Comparison of ENCODE assay signal across 7 cellular contexts in genomic region chr10:45882874-45883273, GRCh38. TPM values are rescaled to one million over a fixed set of nuclear protein-coding genes. Genes with fewer than 3 reads are reported as not detected.
DNase-seq lines count a peak whose midpoint lies in the region; TF ChIP-seq lines count a peak whose summit lies in the region.
"Not testable (repeated sequence)": the region's sequence is repeated elsewhere in the genome, so short reads cannot be mapped to it uniquely, and the experiment has no call there.

No MANE protein-coding gene starts in this region.

- H3K9me3 ChIP-seq in BE2C, SK-N-SH: not testable (repeated sequence)

- DNase-seq in BE2C: peak; percentile 47
- peak; percentile 0 for DNase-seq in HCEC 1CT
- DNase-seq in NCI-H69 (lab: John Stamatoyannopoulos, UW): peak; percentile 37
- DNase-seq in SK-N-SH: not testable (repeated sequence)
- DNase-seq in astrocyte of the spinal cord (ENCODE audit: low read depth, low spot score): peak; percentile 1
- DNase-seq in fibroblast of pulmonary artery (ENCODE audit: low read depth): peak; percentile 10
- DNase-seq in left kidney (ENCODE audit: low read depth, low spot score): peak; percentile 1

- not testable (repeated sequence) for H3K4me3 ChIP-seq in BE2C (ENCODE audit: low read depth, low read length); SK-N-SH (ENCODE audit: low read depth in 2 of 2, low read length in 1 of 2); astrocyte of the spinal cord (ENCODE audit: low read depth, low read length); fibroblast of pulmonary artery (replicated peaks; ENCODE audit: low read depth, low read length)

- not testable (repeated sequence) for H3K9ac ChIP-seq in SK-N-SH

- not testable (repeated sequence) for H3K79me2 ChIP-seq in SK-N-SH (ENCODE audit: insufficient read depth)

- H3K27ac ChIP-seq in SK-N-SH (ENCODE audit: low read depth in 2 of 2, low read length in 1 of 2): peak overlapping the region in 1 of 2 experiments; percentile 49; a peak in 2 of 4 replicates

- not testable (repeated sequence) for TF ChIP-seq CTCF in BE2C (IDR thresholded peaks at IDR 0.05; ENCODE audit: low read depth, low read length); SK-N-SH (IDR thresholded peaks at IDR 0.05); astrocyte of the spinal cord (IDR thresholded peaks at IDR 0.05; ENCODE audit: low read depth, low read length); fibroblast of pulmonary artery (IDR thresholded peaks at IDR 0.05; ENCODE audit: low read length, missing control alignments)

- TF ChIP-seq RAD21 in SK-N-SH (IDR thresholded peaks at IDR 0.05; ENCODE audit: low read length): not testable (repeated sequence)

- peak in 1 of 2 experiments; percentile 17; a peak in 1 of 4 replicates for TF ChIP-seq EP300 in SK-N-SH (IDR thresholded peaks at IDR 0.05; ENCODE audit: borderline replicate concordance in 1 of 2, low read depth in 1 of 2, low read length in 1 of 2)

- in situ Hi-C loops in astrocyte of the spinal cord (cut with HindIII; ENCODE audit: low sequenced_read_pairs): not testable (repeated sequence)

- not testable (repeated sequence) for H4K20me1 ChIP-seq in SK-N-SH (ENCODE audit: insufficient read depth)

- H3K4me2 ChIP-seq in SK-N-SH: not testable (repeated sequence)

- POLR2A ChIA-PET in SK-N-SH (lab: Yijun Ruan, JAX): not testable (repeated sequence)

- not testable (repeated sequence) for H3K9me2 ChIP-seq in SK-N-SH

- H3K36me3 ChIP-seq in BE2C; SK-N-SH (replicated peaks in 1 of 2; ENCODE audit: control insufficient read depth in 1 of 2, insufficient read depth in 2 of 2, low read length in 1 of 2): not testable (repeated sequence)

- H2AFZ ChIP-seq in SK-N-SH (ENCODE audit: low read depth): not testable (repeated sequence)

- not testable (repeated sequence) for H3K27me3 ChIP-seq in BE2C; SK-N-SH (ENCODE audit: insufficient read depth)

- H3F3A ChIP-seq in SK-N-SH (replicated peaks; ENCODE audit: insufficient read depth): not testable (repeated sequence)

- CTCF ChIA-PET in SK-N-SH (lab: Yijun Ruan, JAX): not testable (repeated sequence)

- H3K4me1 ChIP-seq in BE2C; SK-N-SH (ENCODE audit: control insufficient read depth in 1 of 2, insufficient read depth in 2 of 2, low read depth in 1 of 2, low read length in 1 of 2): not testable (repeated sequence)

- WGBS in SK-N-SH (ENCODE audit: low lambda C conversion rate): 0% methylated on average over 1 of the region's 2 CpGs

TF ChIP-seq in SK-N-SH, 30 proteins besides CTCF, POLR2A, EP300 and RAD21:
- TF ChIP-seq GATA2 (CRISPR knock-in tag; IDR thresholded peaks at IDR 0.05) (peak; percentile 66), PBX3 (IDR thresholded peaks at IDR 0.05) (peak; percentile 40; the same call in 1 of the 2 replicates)

RNA-seq across cellular contexts. Expression of gene AGAP4, which starts 35.6 kb away (rescaled TPM):
- polyA plus RNA-seq in BE2C (2012; ENCODE audit: insufficient read depth, insufficient read length, low read depth): 23.8 TPM
- 17.6 and 21.9 TPM in 2 replicates for polyA plus RNA-seq in SK-N-SH (2012; rRNA removed)
- polyA plus RNA-seq in SK-N-SH (2012; cell fraction: cytosol; rRNA removed): 8.2 and 9.2 TPM in 2 replicates
- 98.8 and 132 TPM in 2 replicates for polyA plus RNA-seq in SK-N-SH (2012; cell fraction: nucleus; rRNA removed)
